In genomic region chr6:161540532-161540931, GRCh38 we compare ENCODE assay signal across 28 cellular contexts.
"Had no signal": no experiment of that assay in that cellular context is flagged by ENCODE, and none has a peak within 500 bp of the region (broad histone marks: within the 10 kb centered on the region; RNA-seq: fewer than 3 reads in every experiment).

No MANE protein-coding gene starts in this region.

- H3K4me1 ChIP-seq: esophagus squamous epithelium, left lung, lower lobe of right lung had no signal

- H3K36me3 ChIP-seq: esophagus squamous epithelium, gastrocnemius medialis, heart right ventricle, left lung, lower lobe of right lung had no signal

- H3K9me3 Mint-ChIP-seq: dendritic cell treated with granulocyte-macrophage colony-stimulating factor and Interleukin-4, amounts not matched to agents 40 ng/mL and 50 ng/mL, for 4 days; effector memory CD8-positive, alpha-beta T cell; endodermal cell; mesothelial cell of epicardium had no signal

- H3K27ac ChIP-seq: epithelial cell of prostate, esophagus squamous epithelium, gastrocnemius medialis, heart right ventricle, left lung, lower lobe of right lung had no signal

- H3K27ac Mint-ChIP-seq: dendritic cell treated with granulocyte-macrophage colony-stimulating factor and Interleukin-4, amounts not matched to agents 40 ng/mL and 50 ng/mL, for 4 days; effector memory CD8-positive, alpha-beta T cell; endodermal cell; mesothelial cell of epicardium; naive B cell; naive thymus-derived CD8-positive, alpha-beta T cell had no signal

- H3K27me3 ChIP-seq: esophagus squamous epithelium, gastrocnemius medialis, heart right ventricle, left lung had no signal

- ATAC-seq: effector memory CD8-positive, alpha-beta T cell; esophagus mucosa; gastrocnemius medialis; heart right ventricle; left cardiac atrium; left lung; left ventricle myocardium superior; lower lobe of right lung; mucosa of descending colon; naive thymus-derived CD8-positive, alpha-beta T cell had no signal

- H3K4me3 ChIP-seq: esophagus squamous epithelium, gastrocnemius medialis, heart right ventricle, left lung, lower lobe of right lung, mucosa of descending colon had no signal

- H3K36me3 Mint-ChIP-seq: mesothelial cell of epicardium, naive B cell had no signal

- H3K9me3 ChIP-seq: esophagus squamous epithelium, gastrocnemius medialis, heart right ventricle, left lung, lower lobe of right lung, mucosa of descending colon had no signal

- FAIRE-seq: endometrium, islet of Langerhans, keratinocyte had no signal

- DNase-seq: cortex of kidney; effector CD8-positive, alpha-beta T cell; effector memory CD8-positive, alpha-beta T cell; endodermal cell; erythroblast; esophagus squamous epithelium; foreskin fibroblast; foreskin melanocyte; gastrocnemius medialis; glutamatergic neuron; head of caudate nucleus; heart right ventricle; hippocampal formation; left cardiac atrium; left lung; left ventricle myocardium superior; lower lobe of right lung; mesenchymal stem cell; mucosa of descending colon; naive B cell; naive thymus-derived CD8-positive, alpha-beta T cell had no signal
